Comparison of ENCODE assay signal across 8 cellular contexts in genomic region chr14:73026243-73026844, GRCh38. TPM values are rescaled to one million over a fixed set of nuclear protein-coding genes. Genes with fewer than 3 reads are reported as not detected.
DNase-seq lines count a peak whose midpoint lies in the region; ATAC-seq, FAIRE-seq and TF ChIP-seq lines count a peak whose summit lies in the region.

No MANE protein-coding gene starts in this region.

- no peaks in the 10 kb centered on the region for H3K27me3 ChIP-seq in OCI-LY3 (ENCODE audit: low read depth, low read length)
- H3K27me3 ChIP-seq in H1 (replicated peaks in 1 of 4; ENCODE audit: control insufficient read depth in 3 of 4, extremely low read depth in 1 of 4, insufficient read depth in 3 of 4, low read length in 3 of 4), result no peaks in the 10 kb centered on the region

- H3K9me3 ChIP-seq in OCI-LY3 (ENCODE audit: insufficient read depth, low read length) (no peaks in the 10 kb centered on the region), H1 (ENCODE audit: insufficient read depth in 2 of 2, low read depth in 1 of 2, low read length in 1 of 2) (no peaks in the 10 kb centered on the region)

- no peak for TF ChIP-seq CTCF in CD14-positive monocyte (IDR thresholded peaks at IDR 0.05)
- TF ChIP-seq CTCF in OCI-LY3 (IDR thresholded peaks at IDR 0.05; ENCODE audit: low read depth, low read length), result no peak
- no peak for TF ChIP-seq CTCF in H1 (IDR thresholded peaks at IDR 0.05; ENCODE audit: control extremely low read depth in 1 of 3, insufficient read depth in 1 of 3, low read depth in 1 of 3, low read length in 3 of 3)
- TF ChIP-seq CTCF in nephron (IDR thresholded peaks at IDR 0.05; ENCODE audit: unreplicated experiment in 3 of 3), result no peak

- intact Hi-C loops in CD14-positive monocyte (cut with micrococcal nuclease), result loop anchor here in 1 of 2 donors (2.0 kb wide), 1 partner anchor 32 kb away; the partner anchor contains the start of gene RBM25

- H3K23ac ChIP-seq in H1 (ENCODE audit: insufficient read length), result no peak overlapping the region

- H3K4me3 Mint-ChIP-seq in CD14-positive monocyte (peak overlapping the region; percentile 94 to 97), nephron (peak overlapping the region; percentile 93 to 98 (median 98))

- H3K23me2 ChIP-seq in H1 (ENCODE audit: low read depth, low read length), result no peaks in the 10 kb centered on the region

- no peak overlapping the region for H2BK20ac ChIP-seq in H1 (ENCODE audit: low read length)

- CTCF ChIA-PET in H1 (lab: Charles Lee; ENCODE audit: partially characterized antibody), result interaction anchor here (1.0 to 2.4 kb wide), 3 partner anchors 15 to 185 kb away, joined by 3 to 6 read pairs (median 5); no protein-coding TSS in a partner anchor

- H4K5ac ChIP-seq in H1 (ENCODE audit: insufficient read length, low read depth, low read length), result no peak overlapping the region

- H2BK5ac ChIP-seq in H1 (ENCODE audit: low read depth, low read length), result no peak overlapping the region

- DNase-seq in CD14-positive monocyte (ENCODE audit: low spot score) (no peak), H1 (ENCODE audit: low read depth in 1 of 2, low spot score in 2 of 2) (no peak), A172 (ENCODE audit: low spot score) (no peak), NOMO-1 (lab: John Stamatoyannopoulos, UW; ENCODE audit: unreplicated experiment in 2 of 2) (no peak), NCI-H526 (lab: John Stamatoyannopoulos, UW) (no peak)

- H3K27ac ChIP-seq in OCI-LY3 (ENCODE audit: low read length) (no peak overlapping the region), H1 (ENCODE audit: low read depth, low read length) (no peak overlapping the region)

- H3K36me3 ChIP-seq in OCI-LY3 (replicated peaks; ENCODE audit: low read depth, low read length) (peaks cover 14% of the 10 kb centered on the region), H1 (ENCODE audit: control insufficient read depth in 2 of 4, insufficient read depth in 4 of 4, low read length in 3 of 4) (peaks cover 0 to 18% (median 6%) of the 10 kb centered on the region in 4 experiments; a peak in 5 of 8 replicates)

- peaks cover 42% of the 10 kb centered on the region for H3K4me1 Mint-ChIP-seq in CD14-positive monocyte
- H3K4me1 Mint-ChIP-seq in nephron, result peaks cover 40% of the 10 kb centered on the region

- no peak overlapping the region; the same call in 1 of the 2 replicates for H4K8ac ChIP-seq in H1 (ENCODE audit: extremely low read depth, insufficient read depth, low read length)

- no peak overlapping the region for H2BK12ac ChIP-seq in H1 (ENCODE audit: low read depth, low read length)

- peak overlapping the region; percentile 59 for H3K9ac ChIP-seq in OCI-LY3 (ENCODE audit: low read length)
- H3K9ac ChIP-seq in H1 (replicated peaks in 1 of 4; ENCODE audit: extremely low read depth in 1 of 4, low read depth in 3 of 4, low read length in 3 of 4), result peak overlapping the region in 2 of 4 experiments; percentile 44 to 78; a peak in 4 of 7 replicates

- peaks cover 27% of the 10 kb centered on the region for H3K4me1 ChIP-seq in OCI-LY3 (ENCODE audit: low read length)
- H3K4me1 ChIP-seq in H1 (replicated peaks in 1 of 4; ENCODE audit: control insufficient read depth in 3 of 4, insufficient read depth in 4 of 4, low read length in 3 of 4), result no peaks in the 10 kb centered on the region; a peak in 1 of 7 replicates

- no peak overlapping the region for H2AK5ac ChIP-seq in H1 (ENCODE audit: low read depth, low read length)

- H2BK15ac ChIP-seq in H1 (ENCODE audit: low read length), result no peak overlapping the region

- no peak overlapping the region for H3K18ac ChIP-seq in H1 (ENCODE audit: extremely low read depth, low read length)

- TF ChIP-seq RAD21 in H1 (IDR thresholded peaks at IDR 0.05 in 1 of 2, conservative IDR thresholded peaks at IDR 0.05 in 1 of 2; ENCODE audit: low read depth in 2 of 2, low read length in 2 of 2), result no peak

- H3K4ac ChIP-seq in H1 (replicated peaks; ENCODE audit: insufficient read length, low read depth, low read length), result no peak overlapping the region

- H3K36me3 Mint-ChIP-seq in CD14-positive monocyte (peaks cover 28 to 30% of the 10 kb centered on the region in 2 donors), nephron (ENCODE audit: low read depth) (peaks cover 27% of the 10 kb centered on the region)

- POLR2A ChIA-PET in H1 (lab: Charles Lee; ENCODE audit: partially characterized antibody), result interaction anchor here (0.7 to 1.9 kb wide), 14 partner anchors 12 to 843 kb away, joined by 3 to 34 read pairs (median 3); partner anchors contain the start of gene RBM25

- no peak overlapping the region for H4K91ac ChIP-seq in H1 (replicated peaks; ENCODE audit: insufficient read length, low read length)

- ATAC-seq in HG02610 (IDR thresholded peaks at IDR 0.05; ENCODE audit: unreplicated experiment), result no peak

- H2BK120ac ChIP-seq in H1 (replicated peaks; ENCODE audit: low read depth, low read length), result no peak overlapping the region

- H3K27ac Mint-ChIP-seq in CD14-positive monocyte, result peak overlapping the region; percentile 73 to 92 (median 89)
- peak overlapping the region; percentile 40 to 75 (median 54) for H3K27ac Mint-ChIP-seq in nephron

- H3K79me2 ChIP-seq in OCI-LY3 (ENCODE audit: low read length) (peaks cover 6% of the 10 kb centered on the region), H1 (ENCODE audit: control insufficient read depth in 1 of 2, insufficient read depth in 2 of 2, low read length in 2 of 2) (peaks cover 0 to 11% of the 10 kb centered on the region in 2 experiments; a peak in 3 of 4 replicates)

- no peaks in the 10 kb centered on the region for H3K79me1 ChIP-seq in H1 (ENCODE audit: low read depth, low read length)

- peak overlapping the region; percentile 87 for H3K4me3 ChIP-seq in OCI-LY3 (ENCODE audit: low read length)
- H3K4me3 ChIP-seq in H1 (ENCODE audit: extremely low read depth in 1 of 4, insufficient read depth in 2 of 4, low read depth in 3 of 4, low read length in 4 of 4), result peak overlapping the region; percentile 51 to 87 (median 74)

- no peaks in the 10 kb centered on the region for H4K20me1 ChIP-seq in OCI-LY3 (ENCODE audit: insufficient read depth, low read length)
- no peaks in the 10 kb centered on the region for H4K20me1 ChIP-seq in H1 (replicated peaks in 1 of 2; ENCODE audit: control insufficient read depth in 1 of 2, insufficient read depth in 2 of 2, low read length in 2 of 2)

- FAIRE-seq in H1 (lab: Jason Lieb, UNC), result no peak

- H3K9me3 Mint-ChIP-seq in CD14-positive monocyte (no peaks in the 10 kb centered on the region), nephron (no peaks in the 10 kb centered on the region)

- peaks cover 0 to 1% (median 1%) of the 10 kb centered on the region in 3 donors for H3K27me3 Mint-ChIP-seq in CD14-positive monocyte (ENCODE audit: low read depth in 3 of 3)
- H3K27me3 Mint-ChIP-seq in nephron (ENCODE audit: low read depth), result no peaks in the 10 kb centered on the region

- no peak overlapping the region for H3K56ac ChIP-seq in H1 (replicated peaks; ENCODE audit: insufficient read length, low read depth, low read length)

- H2AFZ ChIP-seq in OCI-LY3 (ENCODE audit: low read depth, low read length) (no peak overlapping the region), H1 (ENCODE audit: low read length) (no peak overlapping the region)

- peak overlapping the region; percentile 71 for H3K4me2 ChIP-seq in OCI-LY3 (ENCODE audit: low read length)
- peak overlapping the region; percentile 58 to 62 for H3K4me2 ChIP-seq in H1 (ENCODE audit: insufficient read depth in 1 of 2, low read depth in 2 of 2, low read length in 2 of 2)

- 19% methylated on average over 12 of the region's 21 CpGs; no CpG with 5 or more reads in 1 of the 2 experiments for WGBS in H1 (ENCODE audit: extremely low coverage in 1 of 2, insufficient coverage in 1 of 2, insufficient read length in 1 of 2, insufficient replicate concordance in 2 of 2, low coverage in 1 of 2, low lambda C conversion rate in 2 of 2, missing lambda C conversion rate in 1 of 2), 2 experiments

- no peak for TF ChIP-seq EP300 in H1 (IDR thresholded peaks at IDR 0.05; ENCODE audit: borderline replicate concordance in 1 of 2, low read depth in 2 of 2, low read length in 2 of 2)

- H3K14ac ChIP-seq in H1 (ENCODE audit: insufficient read length), result no peak overlapping the region

- TF ChIP-seq POLR2A in H1 (IDR thresholded peaks at IDR 0.05; ENCODE audit: control extremely low read depth in 1 of 2, low read depth in 2 of 2, low read length in 2 of 2), result no peak

TF ChIP-seq in H1, 55 proteins besides CTCF, POLR2A, EP300 and RAD21:
- TF ChIP-seq CREB1 (IDR thresholded peaks at IDR 0.05) (no peak), TEAD4 (IDR thresholded peaks at IDR 0.05; ENCODE audit: low read depth, low read length) (0 out of 2 replicates have a peak, but pooled peaks have one; percentile 9)

RNA-seq across cellular contexts. Expression of gene ZFYVE1, which starts 0.6 kb away (rescaled TPM):
- polyA plus RNA-seq in CD14-positive monocyte (1 to 10 TPM; 4.9 to 5.3 TPM), H1 (2011; rRNA removed) (9.8 and 12.7 TPM in 2 replicates)
- total RNA-seq in H1 (2021; fragmentation: NEBNext Ultra II Directional; extraction: Animal tissue kit (Norgen Biotek cat#: 25700)), result 12.5 and 13.9 TPM in 2 replicates
- polyA plus RNA-seq in H1 (2011; cell fraction: cytosol; rRNA removed), result 11.9 TPM
- polyA plus RNA-seq in H1 (2011; cell fraction: nucleus; rRNA removed), result 21.1 TPM
- polyA plus RNA-seq in H1 (2012, experiment 1 of 2), result 6.5 to 13.6 TPM (median 12.0 TPM) in 4 replicates
- 8.5 TPM for polyA plus RNA-seq in H1 (2012, experiment 2 of 2)
- 4.9 TPM for polyA plus RNA-seq in H1 (2013, experiment 1 of 2)
- polyA plus RNA-seq in H1 (2013, experiment 2 of 2), result 4.4 TPM
- 25.2 and 29.7 TPM in 2 replicates for polyA minus RNA-seq in H1 (2011; rRNA and poly(A)+ RNA removed)
- 11.5 TPM for polyA minus RNA-seq in H1 (2011; cell fraction: cytosol; rRNA and poly(A)+ RNA removed)
- 16.3 TPM for polyA minus RNA-seq in H1 (2011; cell fraction: nucleus; rRNA and poly(A)+ RNA removed)
- total RNA-seq in A172 (2014; rRNA removed; shearing (Covaris generic)), result 10.8 and 13.8 TPM in 2 replicates

RNA-seq across cellular contexts. Expression of gene RBM25, which starts 32.0 kb away (rescaled TPM):
- polyA plus RNA-seq in CD14-positive monocyte (10 to 100 TPM; 15.6 to 25.2 TPM), H1 (2011; rRNA removed) (25.6 and 28.5 TPM in 2 replicates)
- total RNA-seq in H1 (2021; fragmentation: NEBNext Ultra II Directional; extraction: Animal tissue kit (Norgen Biotek cat#: 25700)), result 125 and 134 TPM in 2 replicates
- 55.3 TPM for polyA plus RNA-seq in H1 (2011; cell fraction: cytosol; rRNA removed)
- polyA plus RNA-seq in H1 (2011; cell fraction: nucleus; rRNA removed), result 210 TPM
- polyA plus RNA-seq in H1 (2012, experiment 1 of 2), result 103 to 168 TPM (median 123 TPM) in 4 replicates
- 8.0 TPM for polyA plus RNA-seq in H1 (2012, experiment 2 of 2)
- 155 TPM for polyA plus RNA-seq in H1 (2013, experiment 1 of 2)
- 135 TPM for polyA plus RNA-seq in H1 (2013, experiment 2 of 2)
- polyA minus RNA-seq in H1 (2011; rRNA and poly(A)+ RNA removed), result 67.0 and 69.4 TPM in 2 replicates
- polyA minus RNA-seq in H1 (2011; cell fraction: cytosol; rRNA and poly(A)+ RNA removed), result 51.4 TPM
- 166 TPM for polyA minus RNA-seq in H1 (2011; cell fraction: nucleus; rRNA and poly(A)+ RNA removed)
- 41.9 and 53.7 TPM in 2 replicates for total RNA-seq in A172 (2014; rRNA removed; shearing (Covaris generic))
